In genomic region chr1:50110084-50110615, GRCh38 we compare ENCODE assay signal across 12 cellular contexts. TPM values are rescaled to one million over a fixed set of nuclear protein-coding genes. Genes with fewer than 3 reads are reported as not detected.
DNase-seq lines count a peak whose midpoint lies in the region; ATAC-seq, FAIRE-seq and TF ChIP-seq lines count a peak whose summit lies in the region.
"Had no signal": no experiment of that assay in that cellular context is flagged by ENCODE, and none has a peak within 500 bp of the region (broad histone marks: within the 10 kb centered on the region; RNA-seq: fewer than 3 reads in every experiment).

No MANE protein-coding gene starts in this region.

- H3K4me1 Mint-ChIP-seq in astrocyte (ENCODE audit: low read depth, unreplicated experiment) = no peaks in the 10 kb centered on the region

- H3K27ac ChIP-seq in astrocyte (ENCODE audit: low read depth, low read length) = no peak overlapping the region
- H3K27ac ChIP-seq: VCaP had no signal

- H3K27ac Mint-ChIP-seq in astrocyte (ENCODE audit: unreplicated experiment) = no peak overlapping the region

- H2AFZ ChIP-seq in astrocyte (ENCODE audit: low read depth, low read length) (peak overlapping the region; percentile 51), neuron (ENCODE audit: low read depth, low read length) (peak overlapping the region; percentile 51)

- DNase-seq in NCI-H526 (lab: John Stamatoyannopoulos, UW) (peak; percentile 6 to 22), NCI-H526 treated with DMSO at 0.1 percent for 48 hours (lab: John Stamatoyannopoulos, UW) (no peak), NCI-H1105 treated with DMSO at 0.1 percent for 48 hours (lab: John Stamatoyannopoulos, UW) (peak; percentile 53), astrocyte (ENCODE audit: low read depth) (no peak)
- no peak for DNase-seq in activated effector memory CD4-positive, alpha-beta T cell treated with anti-CD3 and anti-CD28 coated beads, Interleukin-2, amount 50 U/mL, for 16 hours
- DNase-seq: activated naive CD4-positive, alpha-beta T cell; OCI-M1; stimulated activated naive CD4-positive, alpha-beta T cell treated with Interleukin-2 at 50 U/mL for 16 hours had no signal

- H3K4me3 ChIP-seq in astrocyte (ENCODE audit: insufficient read depth, low read depth, low read length) = peak overlapping the region; percentile 34
- H3K4me3 ChIP-seq in neuron (ENCODE audit: low read length) = peak overlapping the region; percentile 26

- H3K27me3 Mint-ChIP-seq in astrocyte (ENCODE audit: low read depth, unreplicated experiment) = no peaks in the 10 kb centered on the region

- ATAC-seq in HG03108 (IDR thresholded peaks at IDR 0.05; ENCODE audit: unreplicated experiment) (no peak), GM19463 (IDR thresholded peaks at IDR 0.05; ENCODE audit: unreplicated experiment) (no peak)

- no peak overlapping the region for H3K9ac ChIP-seq in astrocyte (ENCODE audit: low read length)

- no peaks in the 10 kb centered on the region for H4K20me1 ChIP-seq in astrocyte (ENCODE audit: insufficient read depth, low read length)

- H3K36me3 Mint-ChIP-seq in astrocyte (ENCODE audit: low read depth, unreplicated experiment) = no peaks in the 10 kb centered on the region

- no peak for TF ChIP-seq CTCF in astrocyte (IDR thresholded peaks at IDR 0.05; ENCODE audit: insufficient read depth, low read depth, low read length)

- H3K79me2 ChIP-seq in astrocyte (ENCODE audit: insufficient read depth, low read length) = no peaks in the 10 kb centered on the region

- H3K9me3 Mint-ChIP-seq in astrocyte (ENCODE audit: unreplicated experiment) = no peaks in the 10 kb centered on the region

- H3K27me3 ChIP-seq in astrocyte (ENCODE audit: insufficient read depth, low read length) (peaks cover 11% of the 10 kb centered on the region), neuron (ENCODE audit: insufficient read depth, low read length) (no peaks in the 10 kb centered on the region)

- H3K36me3 ChIP-seq in astrocyte (ENCODE audit: insufficient read depth, low read length) = no peaks in the 10 kb centered on the region
- no peaks in the 10 kb centered on the region for H3K36me3 ChIP-seq in neuron (ENCODE audit: insufficient read depth, low read length)

- no peak overlapping the region for H3K4me3 Mint-ChIP-seq in astrocyte (ENCODE audit: unreplicated experiment)

- H3K4me2 ChIP-seq in astrocyte (ENCODE audit: low read length) = peak overlapping the region; percentile 60

- no peaks in the 10 kb centered on the region for H3K9me3 ChIP-seq in astrocyte (ENCODE audit: insufficient read depth, low read depth, low read length)
- H3K9me3 ChIP-seq in neuron (ENCODE audit: low read length) = no peaks in the 10 kb centered on the region

- no peaks in the 10 kb centered on the region for H3K4me1 ChIP-seq in astrocyte (ENCODE audit: insufficient read depth, low read length)
- peaks cover 27% of the 10 kb centered on the region for H3K4me1 ChIP-seq in neuron (ENCODE audit: insufficient read depth, low read length)

- FAIRE-seq in astrocyte (lab: Jason Lieb, UNC) = no peak

RNA-seq across cellular contexts. Expression of gene ELAVL4, which starts 1.4 kb away (rescaled TPM):
- not detected in 2 replicates for total RNA-seq in astrocyte

Comparison
In these comparisons a context has a peak if more than half of its experiments do, and no peak if none do; other contexts are left out.
1. DNase-seq: peak in NCI-H526 (2 of 2) and NCI-H1105 treated with DMSO at 0.1 percent for 48 hours (single experiment); none in NCI-H526 treated with DMSO at 0.1 percent for 48 hours (single experiment), astrocyte (single experiment) and activated effector memory CD4-positive, alpha-beta T cell treated with anti-CD3 and anti-CD28 coated beads, Interleukin-2, amount 50 U/mL, for 16 hours (single experiment).